Comparison of ENCODE assay signal across 8 cellular contexts in the genomic region with DNA sequence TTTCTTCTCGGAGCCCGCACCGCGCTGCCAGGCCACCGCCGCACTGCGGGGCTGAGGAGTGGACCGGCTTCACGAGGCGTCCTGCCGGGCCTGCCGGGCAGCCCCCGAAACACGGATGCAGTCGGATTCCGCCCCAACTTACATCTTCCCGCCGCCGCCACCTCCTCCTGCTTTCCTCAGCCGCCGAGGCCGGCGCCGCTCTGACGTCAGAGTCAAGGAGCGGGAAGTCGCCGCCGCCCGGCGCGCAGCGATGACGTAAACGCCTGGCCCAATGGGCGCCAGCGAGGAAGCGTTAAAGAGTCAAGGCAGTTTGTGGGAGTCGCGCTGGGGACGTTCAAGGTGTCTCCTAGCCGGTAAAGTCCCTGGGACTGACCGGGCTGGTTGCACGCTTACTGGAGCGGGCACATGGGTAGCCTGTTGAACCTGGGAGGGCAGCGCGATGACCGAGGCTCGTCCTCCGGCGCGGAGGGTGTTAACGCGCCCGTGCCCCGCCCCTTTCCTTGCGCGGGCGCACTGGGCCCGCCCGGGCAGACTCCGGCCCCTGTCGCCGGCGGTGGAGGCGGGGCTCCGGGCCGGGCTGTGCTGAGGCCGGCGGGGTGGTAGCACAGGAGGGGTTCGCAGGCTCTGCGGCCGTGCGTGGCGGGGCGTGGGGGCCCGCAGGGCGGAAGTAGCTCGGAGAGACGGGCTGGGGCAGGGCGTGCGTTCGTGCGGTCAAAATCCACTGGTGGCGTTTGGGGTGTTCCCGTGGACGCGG. TPM values are rescaled to one million over a fixed set of nuclear protein-coding genes. Genes with fewer than 3 reads are reported as not detected.
DNase-seq lines count a peak whose midpoint lies in the region; ATAC-seq, FAIRE-seq and TF ChIP-seq lines count a peak whose summit lies in the region.

TSS of gene RNPS1 (minus strand) at position 214 of the 754 bp plus-strand sequence. CDS start 3,483 bp downstream, outside the sequence.

- peaks cover 1% of the 10 kb centered on the region; the same call in 1 of the 2 replicates for H3K36me3 ChIP-seq in Caco-2 (ENCODE audit: control insufficient read depth, insufficient read depth, low read length)
- peaks cover 22% of the 10 kb centered on the region for H3K36me3 ChIP-seq in endodermal cell (ENCODE audit: control insufficient read depth, insufficient read depth, low read length)

- peak; percentile 91 to 94 for DNase-seq in Caco-2
- peak; percentile 96 for DNase-seq in HTR-8/SVneo (ENCODE audit: insufficient read length, low spot score)
- peak; percentile 90 for DNase-seq in NOMO-1 treated with DMSO at 0.1 percent for 48 hours (lab: John Stamatoyannopoulos, UW; ENCODE audit: unreplicated experiment)
- DNase-seq in activated CD8-positive, alpha-beta memory T cell treated with anti-CD3 and anti-CD28 coated beads, Interleukin-2, amount 10 ng/mL, durations not matched to agents 7 days and 5 days, result peak; percentile 97
- DNase-seq in endodermal cell, result peak; percentile 98
- DNase-seq in mesenteric fat pad (ENCODE audit: low spot score), result peak; percentile 99
- DNase-seq in stimulated activated CD8-positive, alpha-beta memory T cell treated with anti-CD3 and anti-CD28 coated beads, Interleukin-15, amount 100 ng/mL, for 1 hour (ENCODE audit: low read depth), result peak; percentile 94

- H3K9me3 Mint-ChIP-seq in Caco-2 (ENCODE audit: unreplicated experiment) (no peaks in the 10 kb centered on the region), endodermal cell (no peaks in the 10 kb centered on the region)
- H3K9me3 Mint-ChIP-seq in activated CD8-positive, alpha-beta memory T cell treated with anti-CD3 and anti-CD28 coated beads, Interleukin-2, amount 10 ng/mL, durations not matched to agents 7 days and 5 days (ENCODE audit: low read depth), result no peaks in the 10 kb centered on the region

- 1% methylated on average over 27 to 88 of the region's 88 CpGs for WGBS in endodermal cell (ENCODE audit: insufficient coverage in 1 of 2, insufficient read length in 1 of 2), 2 experiments

- H3K9me3 ChIP-seq in Caco-2 (no peaks in the 10 kb centered on the region), endodermal cell (ENCODE audit: control insufficient read depth, low read length) (no peaks in the 10 kb centered on the region)

- H3K27me3 ChIP-seq in Caco-2 (replicated peaks; ENCODE audit: control insufficient read depth, insufficient read depth, low read length), result no peaks in the 10 kb centered on the region
- H3K27me3 ChIP-seq in endodermal cell (ENCODE audit: control insufficient read depth, insufficient read depth, low read length, poor library complexity, severe bottlenecking), result no peaks in the 10 kb centered on the region

- intact Hi-C loops in Caco-2 (cut with micrococcal nuclease; ENCODE audit: unreplicated experiment), result loop anchor here (10.0 kb wide), 1 partner anchor 157 kb away; the partner anchor contains the start of gene CCNF

- H3K36me3 Mint-ChIP-seq in Caco-2 (ENCODE audit: insufficient read depth, unreplicated experiment) (peaks cover 64% of the 10 kb centered on the region), endodermal cell (ENCODE audit: low read depth) (peaks cover 35% of the 10 kb centered on the region)
- H3K36me3 Mint-ChIP-seq in activated CD8-positive, alpha-beta memory T cell treated with anti-CD3 and anti-CD28 coated beads, Interleukin-2, amount 10 ng/mL, durations not matched to agents 7 days and 5 days, result peaks cover 28% of the 10 kb centered on the region

- BruUV-seq in Caco-2 (replicated peaks; lab: Mats Ljungman, UMichigan), result no TSS peak

- H3K4me3 Mint-ChIP-seq in Caco-2 (ENCODE audit: unreplicated experiment) (peak within 1 kb of the TSS; percentile 96), endodermal cell (peak within 1 kb of the TSS; percentile 88)
- H3K4me3 Mint-ChIP-seq in activated CD8-positive, alpha-beta memory T cell treated with anti-CD3 and anti-CD28 coated beads, Interleukin-2, amount 10 ng/mL, durations not matched to agents 7 days and 5 days, result peak within 1 kb of the TSS; percentile 93

- H3K4me1 Mint-ChIP-seq in Caco-2 (ENCODE audit: low read depth, unreplicated experiment), result peaks cover 13% of the 10 kb centered on the region
- peaks cover 34% of the 10 kb centered on the region for H3K4me1 Mint-ChIP-seq in activated CD8-positive, alpha-beta memory T cell treated with anti-CD3 and anti-CD28 coated beads, Interleukin-2, amount 10 ng/mL, durations not matched to agents 7 days and 5 days
- H3K4me1 Mint-ChIP-seq in endodermal cell, result peaks cover 24% of the 10 kb centered on the region

- no peak for TF ChIP-seq CTCF in Caco-2 (IDR thresholded peaks at IDR 0.05; ENCODE audit: insufficient read depth in 1 of 2, low read depth in 1 of 2, low read length in 1 of 2, severe bottlenecking in 1 of 2, unreplicated experiment in 1 of 2)
- no peak for TF ChIP-seq CTCF in endodermal cell (conservative IDR thresholded peaks at IDR 0.05)

- H3K27me3 Mint-ChIP-seq in Caco-2 (ENCODE audit: insufficient read depth, unreplicated experiment), result no peaks in the 10 kb centered on the region
- no peaks in the 10 kb centered on the region for H3K27me3 Mint-ChIP-seq in activated CD8-positive, alpha-beta memory T cell treated with anti-CD3 and anti-CD28 coated beads, Interleukin-2, amount 10 ng/mL, durations not matched to agents 7 days and 5 days
- no peaks in the 10 kb centered on the region for H3K27me3 Mint-ChIP-seq in endodermal cell (ENCODE audit: insufficient read depth)

- H3K27ac ChIP-seq in endodermal cell (ENCODE audit: low read depth, low read length), result peak within 1 kb of the TSS; percentile 99

- H3K4me1 ChIP-seq in Caco-2, result peaks cover 6% of the 10 kb centered on the region; the same call in 1 of the 2 replicates
- peaks cover 5% of the 10 kb centered on the region for H3K4me1 ChIP-seq in endodermal cell (ENCODE audit: control insufficient read depth, insufficient read depth, low read length)

- H3K4me3 ChIP-seq in Caco-2 (ENCODE audit: low read depth, low read length) (peak within 1 kb of the TSS; percentile 79), endodermal cell (ENCODE audit: low read length) (peak within 1 kb of the TSS; percentile 93)

- FAIRE-seq in HTR-8/SVneo (lab: Jason Lieb, UNC), result peak; percentile 26

- peak; percentile 57 for ATAC-seq in GM21367 (IDR thresholded peaks at IDR 0.05; ENCODE audit: unreplicated experiment)
- ATAC-seq in activated CD8-positive, alpha-beta memory T cell treated with anti-CD3 and anti-CD28 coated beads, Interleukin-2, amount 10 ng/mL, durations not matched to agents 7 days and 5 days, result peak; percentile 90

- H3K9ac ChIP-seq in endodermal cell (ENCODE audit: extremely low read depth, low read length, poor library complexity, severe bottlenecking), result peak within 1 kb of the TSS; percentile 93

- CTCF ChIA-PET in Caco-2 (lab: Charles Lee), result interaction anchor here (1.3 to 1.5 kb wide), 2 partner anchors 44 to 73 kb away, joined by 3 to 4 read pairs; no protein-coding TSS in a partner anchor
- CTCF ChIA-PET in activated CD8-positive, alpha-beta memory T cell treated with anti-CD3 and anti-CD28 coated beads, Interleukin-2, amount 10 ng/mL, durations not matched to agents 7 days and 5 days (lab: Charles Lee), result interaction anchor here (1.2 to 1.6 kb wide), 3 partner anchors 16 to 233 kb away, joined by 3 to 8 read pairs (median 4); partner anchors contain the start of gene ECI1

- H3K27ac Mint-ChIP-seq in Caco-2 (ENCODE audit: unreplicated experiment) (peak within 1 kb of the TSS; percentile 99), endodermal cell (peak within 1 kb of the TSS; percentile 99)
- peak within 1 kb of the TSS; percentile 97 for H3K27ac Mint-ChIP-seq in activated CD8-positive, alpha-beta memory T cell treated with anti-CD3 and anti-CD28 coated beads, Interleukin-2, amount 10 ng/mL, durations not matched to agents 7 days and 5 days

- POLR2A ChIA-PET in Caco-2 (lab: Charles Lee), result interaction anchor here (0.9 to 1.5 kb wide), 4 partner anchors 10 to 53 kb away, joined by 3 to 5 read pairs (median 4); partner anchors contain the start of genes ECI1 and PGP

RNA-seq across cellular contexts. Expression of gene RNPS1, which starts in this region (rescaled TPM):
- total RNA-seq in Caco-2 (2022) (207 and 210 TPM in 2 replicates), endodermal cell (100 to 1,000 TPM; 273 to 289 TPM), mesenteric fat pad (123 TPM)
- 100 to 1,000 TPM; 310 to 324 TPM for total RNA-seq in activated CD8-positive, alpha-beta memory T cell treated with anti-CD3 and anti-CD28 coated beads, Interleukin-2, amount 10 ng/mL, durations not matched to agents 7 days and 5 days
- 236 TPM for polyA plus RNA-seq in endodermal cell (2013, experiment 1 of 2)
- polyA plus RNA-seq in endodermal cell (2013, experiment 2 of 2), result 216 TPM

Comparison
In these comparisons a context has a peak if more than half of its experiments do, and no peak if none do; other contexts are left out.
1. Peak in every context shown above with its lines: DNase-seq, ATAC-seq, H3K4me3 ChIP-seq and H3K27ac ChIP-seq.